Comparison of ENCODE assay signal across 8 cellular contexts in the genomic region with DNA sequence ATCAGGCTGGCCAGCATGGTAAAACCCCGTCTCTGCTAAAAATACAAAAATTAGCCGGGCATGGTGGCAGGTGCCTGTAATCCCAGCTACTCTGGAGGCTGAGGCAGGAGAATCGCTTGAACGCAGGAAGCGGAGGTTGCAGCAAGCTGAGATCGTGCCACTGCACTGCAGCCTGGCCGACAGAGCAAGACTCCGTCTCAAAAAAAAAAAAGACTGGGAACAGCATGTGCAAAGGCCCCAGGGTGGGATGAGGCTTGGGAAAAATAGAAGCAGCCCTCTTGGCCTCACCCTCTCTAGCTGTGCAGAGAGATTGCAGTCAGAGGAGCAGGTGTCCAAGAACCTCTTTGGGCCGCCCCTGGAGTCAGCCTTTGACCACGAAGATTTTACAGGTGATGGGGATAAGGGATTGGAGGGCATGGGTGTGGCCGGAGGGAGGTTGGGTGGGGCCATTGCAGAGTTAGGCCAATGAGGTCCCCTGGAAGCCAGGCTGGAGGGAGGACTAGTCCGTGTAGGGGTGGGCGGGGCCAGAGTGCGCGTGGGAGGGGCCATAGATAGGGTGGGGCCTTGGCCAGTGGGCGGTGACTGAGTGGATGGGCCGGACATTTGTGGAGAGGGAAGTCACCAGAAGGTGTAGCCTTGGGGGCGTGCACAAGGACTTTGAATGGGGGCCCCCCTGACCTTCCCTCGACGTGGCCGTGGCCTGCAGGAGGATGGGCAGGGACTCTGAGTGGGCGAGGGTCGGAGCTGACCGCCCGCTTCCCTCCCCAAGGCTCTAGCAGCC. TPM values are rescaled to one million over a fixed set of nuclear protein-coding genes. Genes with fewer than 3 reads are reported as not detected.
DNase-seq lines count a peak whose midpoint lies in the region; ATAC-seq and TF ChIP-seq lines count a peak whose summit lies in the region.

No MANE protein-coding gene starts in this region.

- H3K4me1 ChIP-seq in HAP-1 (no peaks in the 10 kb centered on the region), mucosa of rectum (ENCODE audit: control insufficient read depth in 2 of 2, insufficient read depth in 2 of 2, low read length in 2 of 2) (peaks cover 9 to 11% of the 10 kb centered on the region in 2 donors), gastrocnemius medialis (no peaks in the 10 kb centered on the region)

- no peak for ATAC-seq in gastrocnemius medialis
- no peak for ATAC-seq in HG03135 (IDR thresholded peaks at IDR 0.05; ENCODE audit: unreplicated experiment)

- peak overlapping the region in 1 of 2 donors; percentile 12 for H3K9ac ChIP-seq in mucosa of rectum (ENCODE audit: low read depth in 1 of 2, low read length in 2 of 2)

- TF ChIP-seq CTCF in 22Rv1 (IDR thresholded peaks at IDR 0.05): no peak
- TF ChIP-seq CTCF in gastrocnemius medialis (IDR thresholded peaks at IDR 0.05 in 4 of 5, conservative IDR thresholded peaks at IDR 0.05 in 1 of 5): no peak

- H3K27ac Mint-ChIP-seq in T-helper 2 cell treated with Interferon-gamma antibody and Interleukin-4, amounts not matched to agents 5 μg/mL and 100 μg/mL, for 36 hours: no peak overlapping the region

- no peak overlapping the region for H3K4me3 Mint-ChIP-seq in T-helper 2 cell treated with Interferon-gamma antibody and Interleukin-4, amounts not matched to agents 5 μg/mL and 100 μg/mL, for 36 hours

- no peaks in the 10 kb centered on the region for H3K27me3 ChIP-seq in HAP-1 (ENCODE audit: low read depth)
- no peaks in the 10 kb centered on the region for H3K27me3 ChIP-seq in mucosa of rectum (ENCODE audit: control insufficient read depth in 2 of 2, insufficient read depth in 2 of 2, low read length in 2 of 2)
- H3K27me3 ChIP-seq in gastrocnemius medialis: peaks cover 21 to 32% (median 27%) of the 10 kb centered on the region in 3 donors

- no peaks in the 10 kb centered on the region for H3K36me3 ChIP-seq in HAP-1 (replicated peaks)
- no peaks in the 10 kb centered on the region for H3K36me3 ChIP-seq in mucosa of rectum (ENCODE audit: control insufficient read depth in 2 of 2, insufficient read depth in 2 of 2, low read length in 2 of 2)
- H3K36me3 ChIP-seq in gastrocnemius medialis: no peaks in the 10 kb centered on the region

- peaks cover 34% of the 10 kb centered on the region for H3K36me3 Mint-ChIP-seq in T-helper 2 cell treated with Interferon-gamma antibody and Interleukin-4, amounts not matched to agents 5 μg/mL and 100 μg/mL, for 36 hours (ENCODE audit: low read depth)

- H3K27ac ChIP-seq in 22Rv1 (peak overlapping the region; percentile 82), mucosa of rectum (ENCODE audit: low read depth in 2 of 2, low read length in 2 of 2) (no peak overlapping the region), gastrocnemius medialis (no peak overlapping the region)

- no peaks in the 10 kb centered on the region for H3K9me3 Mint-ChIP-seq in T-helper 2 cell treated with Interferon-gamma antibody and Interleukin-4, amounts not matched to agents 5 μg/mL and 100 μg/mL, for 36 hours

- DNase-seq in HAP-1 (ENCODE audit: low spot score in 2 of 2) (peak; percentile 29 to 87), ecto neural progenitor cell (ENCODE audit: low spot score) (peak; percentile 88), SKM-1 treated with dmso at 0.1 percent for 144 hours (lab: John Stamatoyannopoulos, UW; ENCODE audit: unreplicated experiment) (no peak), gastrocnemius medialis (no peak)
- DNase-seq in T-helper 2 cell treated with Interferon-gamma antibody and Interleukin-4, amounts not matched to agents 5 μg/mL and 100 μg/mL, for 36 hours (ENCODE audit: low spot score): peak; percentile 15

- intact Hi-C loops in gastrocnemius medialis (cut with DNase I; ENCODE audit: low total_unique reads): no loop called here

- in situ Hi-C loops in HAP-1 (cut with MboI; ENCODE audit: low sequenced_read_pairs) (no loop called here), gastrocnemius medialis (cut with MboI; ENCODE audit: low sequenced_read_pairs in 4 of 4) (no loop called here)

- no peaks in the 10 kb centered on the region for H3K27me3 Mint-ChIP-seq in T-helper 2 cell treated with Interferon-gamma antibody and Interleukin-4, amounts not matched to agents 5 μg/mL and 100 μg/mL, for 36 hours (ENCODE audit: low read depth)

- H3K9me3 ChIP-seq in HAP-1 (no peaks in the 10 kb centered on the region), mucosa of rectum (ENCODE audit: control insufficient read depth in 2 of 2, low read length in 2 of 2) (no peaks in the 10 kb centered on the region), gastrocnemius medialis (no peaks in the 10 kb centered on the region)

- no peak for TF ChIP-seq POLR2A in gastrocnemius medialis (IDR thresholded peaks at IDR 0.05)

- H3K4me1 Mint-ChIP-seq in T-helper 2 cell treated with Interferon-gamma antibody and Interleukin-4, amounts not matched to agents 5 μg/mL and 100 μg/mL, for 36 hours (ENCODE audit: low read depth): peaks cover 8% of the 10 kb centered on the region

- no peak overlapping the region for H3K4me3 ChIP-seq in HAP-1
- H3K4me3 ChIP-seq in mucosa of rectum (ENCODE audit: low read length in 2 of 2): peak overlapping the region; percentile 41 to 50
- H3K4me3 ChIP-seq in gastrocnemius medialis: no peak overlapping the region

RNA-seq across cellular contexts. Expression of gene B3GNT3, which starts 16.9 kb away (rescaled TPM):
- under 1 TPM in 2 of 4 donors, not detected in 2; 0.13 to 0.39 TPM for total RNA-seq in gastrocnemius medialis

RNA-seq across cellular contexts. Expression of gene FCHO1, which starts 26.8 kb away (rescaled TPM):
- total RNA-seq in gastrocnemius medialis: 1 to 10 TPM in 1 of 4 donors, under 1 TPM in 2, not detected in 1; 0.13 to 2.1 (median 0.51) TPM

RNA-seq across cellular contexts. Expression of gene INSL3, which starts 43.3 kb away (rescaled TPM):
- total RNA-seq in gastrocnemius medialis: not detected

RNA-seq across cellular contexts. Expression of gene MAP1S, which starts 58.8 kb away (rescaled TPM):
- 10 to 100 TPM; 20.0 to 61.5 (median 35.1) TPM for total RNA-seq in gastrocnemius medialis

Comparison
In these comparisons a context has a peak if more than half of its experiments do, and no peak if none do; other contexts are left out.
1. DNase-seq: peak in HAP-1 (2 of 2), T-helper 2 cell treated with Interferon-gamma antibody and Interleukin-4, amounts not matched to agents 5 μg/mL and 100 μg/mL, for 36 hours (single experiment) and ecto neural progenitor cell (single experiment); none in SKM-1 treated with dmso at 0.1 percent for 144 hours (single experiment) and gastrocnemius medialis (0 of 2).
2. H3K4me3 ChIP-seq: peak in mucosa of rectum (2 of 2); none in HAP-1 (single experiment) and gastrocnemius medialis (0 of 4).